8 cellular contexts compared by ENCODE assay signal in genomic region chr11:118883368-118884071, GRCh38.
DNase-seq lines count a peak whose midpoint lies in the region; ATAC-seq lines count a peak whose summit lies in the region.

Gene CXCR5, plus strand, starts transcription at chr11:118883892. Its CDS starts 50 bp downstream, at chr11:118883942.

- H3K36me3 Mint-ChIP-seq in central memory CD8-positive, alpha-beta T cell (ENCODE audit: insufficient read depth), result peaks cover 23% of the 10 kb centered on the region

- no peaks in the 10 kb centered on the region for H3K9me3 Mint-ChIP-seq in central memory CD8-positive, alpha-beta T cell

- DNase-seq in DMS53 treated with DMSO at 0.1 percent for 48 hours (lab: John Stamatoyannopoulos, UW; ENCODE audit: unreplicated experiment) (peak; percentile 75), NAMALWA (ENCODE audit: low spot score) (peak; percentile 80), middle frontal gyrus (ENCODE audit: extremely low spot score, low spot score) (no peak), activated gamma-delta T cell treated with Interleukin-2 at 50 U/mL for 16 hours (no peak), T1000 (lab: John Stamatoyannopoulos, UW) (no peak)
- peak in 1 of 2 donors; percentile 54 for DNase-seq in central memory CD8-positive, alpha-beta T cell (ENCODE audit: low spot score in 2 of 2)

- peak; percentile 65 for ATAC-seq in GM21528 (IDR thresholded peaks at IDR 0.05; ENCODE audit: low FRiP score, unreplicated experiment)
- ATAC-seq in central memory CD8-positive, alpha-beta T cell (replicated peaks; ENCODE audit: extremely low read depth, poor library complexity, severe bottlenecking), result peak; percentile 66
- no peak for ATAC-seq in HG03025 (IDR thresholded peaks at IDR 0.05; ENCODE audit: low FRiP score, unreplicated experiment)

- H3K27me3 Mint-ChIP-seq in central memory CD8-positive, alpha-beta T cell, result no peaks in the 10 kb centered on the region

- peak within 1 kb of the TSS; percentile 89 for H3K4me3 Mint-ChIP-seq in central memory CD8-positive, alpha-beta T cell

- H3K4me1 Mint-ChIP-seq in central memory CD8-positive, alpha-beta T cell, result peaks cover 74% of the 10 kb centered on the region

- peak within 1 kb of the TSS; percentile 88 for H3K27ac Mint-ChIP-seq in central memory CD8-positive, alpha-beta T cell (ENCODE audit: low read depth)

Comparison
In these comparisons a context has a peak if more than half of its experiments do, and no peak if none do; other contexts are left out.
1. DNase-seq: peak in DMS53 treated with DMSO at 0.1 percent for 48 hours (single experiment) and NAMALWA (single experiment); none in middle frontal gyrus (single experiment), activated gamma-delta T cell treated with Interleukin-2 at 50 U/mL for 16 hours (single experiment) and T1000 (single experiment).